ENCODE assay signal across 9 cellular contexts in the genomic region with DNA sequence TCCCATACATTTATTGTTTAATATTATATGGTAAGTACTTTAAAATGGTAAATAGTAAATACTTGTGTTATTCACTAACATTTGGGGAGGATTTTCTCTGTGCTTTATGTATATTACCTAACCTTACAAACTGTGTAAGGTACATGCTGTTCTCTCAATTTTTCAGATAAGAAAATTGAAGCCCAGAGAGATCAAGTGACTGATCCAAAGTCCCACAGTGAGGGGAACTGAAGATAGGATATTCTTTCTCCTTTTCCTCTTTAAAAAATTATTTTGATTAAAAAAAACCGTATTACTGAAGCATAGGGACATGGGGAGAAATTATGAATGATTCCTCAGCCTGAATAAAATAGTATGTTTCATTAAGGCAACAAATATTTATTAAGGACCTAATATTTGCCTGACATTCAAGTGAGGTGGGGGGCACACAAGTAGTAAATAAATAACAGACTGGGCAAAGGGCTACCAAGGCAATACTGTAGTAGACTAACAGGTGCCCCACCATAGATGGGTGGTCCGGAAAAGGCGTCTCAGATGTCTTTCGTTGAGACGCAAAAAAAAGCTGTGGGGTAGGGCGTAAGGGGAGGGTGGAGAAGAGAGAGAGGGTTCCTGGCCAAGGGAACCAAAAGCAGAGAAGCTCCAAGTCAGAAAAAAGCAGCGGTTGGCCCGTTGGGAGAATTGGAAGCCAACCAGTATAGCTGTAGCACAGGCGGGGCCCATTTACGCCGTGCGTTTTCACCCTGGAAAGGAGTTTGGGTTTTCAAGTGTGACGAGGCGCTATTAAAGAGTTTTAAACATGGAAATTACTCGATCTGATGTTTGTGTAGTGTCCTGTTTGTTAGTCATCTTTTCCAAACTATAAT. TPM values are rescaled to one million over a fixed set of nuclear protein-coding genes. Genes with fewer than 3 reads are reported as not detected.
DNase-seq lines count a peak whose midpoint lies in the region; ATAC-seq, FAIRE-seq and TF ChIP-seq lines count a peak whose summit lies in the region.
"Had no signal": no experiment of that assay in that cellular context is flagged by ENCODE, and none has a peak within 500 bp of the region (broad histone marks: within the 10 kb centered on the region; RNA-seq: fewer than 3 reads in every experiment).

No MANE protein-coding gene starts in this region.

- CTCF ChIA-PET in SK-N-SH (lab: Yijun Ruan, JAX) = interaction anchor here (0.8 to 1.7 kb wide), 6 partner anchors 24 to 205 kb away, joined by 3 to 5 read pairs (median 4); a partner anchor contains a TSS

- peak; percentile 54 for DNase-seq in DMS79 (lab: John Stamatoyannopoulos, UW)
- peak; percentile 60 for DNase-seq in SK-N-SH
- peak; percentile 55 for DNase-seq in astrocyte (ENCODE audit: low read depth)
- peak; percentile 65 for DNase-seq in hepatocyte (ENCODE audit: low spot score)
- DNase-seq in retinal pigment epithelial cell (ENCODE audit: low read depth) = peak; percentile 22
- DNase-seq in NK-92 treated with Interleukin-12 subunit alpha and Interleukin-12 subunit beta, amount 100 ng/mL, for 24 hours (lab: John Stamatoyannopoulos, UW) = no peak

- H3K27me3 ChIP-seq in HUES64 (ENCODE audit: insufficient read depth, low read length) (no peaks in the 10 kb centered on the region), SK-N-SH (ENCODE audit: insufficient read depth) (no peaks in the 10 kb centered on the region), astrocyte (ENCODE audit: insufficient read depth, low read length) (no peaks in the 10 kb centered on the region), hepatocyte (no peaks in the 10 kb centered on the region)

- peaks cover 8% of the 10 kb centered on the region; the same call in 1 of the 2 replicates for H3K36me3 ChIP-seq in HUES64 (ENCODE audit: insufficient read depth, low read length)
- H3K36me3 ChIP-seq in SK-N-SH (replicated peaks in 1 of 2; ENCODE audit: control insufficient read depth in 1 of 2, insufficient read depth in 2 of 2, low read length in 1 of 2) = peaks cover 5 to 10% of the 10 kb centered on the region in 2 experiments
- H3K36me3 ChIP-seq in astrocyte (ENCODE audit: insufficient read depth, low read length) = no peaks in the 10 kb centered on the region
- no peaks in the 10 kb centered on the region for H3K36me3 ChIP-seq in hepatocyte (replicated peaks; ENCODE audit: insufficient read depth, low read depth)

- H3K4me1 ChIP-seq in HUES64 (ENCODE audit: insufficient read depth, low read length) (peaks cover 28% of the 10 kb centered on the region), SK-N-SH (ENCODE audit: control insufficient read depth in 1 of 2, insufficient read depth in 2 of 2, low read depth in 1 of 2, low read length in 1 of 2) (peaks cover 11 to 17% of the 10 kb centered on the region in 2 experiments; a peak in 3 of 4 replicates), astrocyte (ENCODE audit: insufficient read depth, low read length) (peaks cover 5% of the 10 kb centered on the region), hepatocyte (ENCODE audit: insufficient read depth) (peaks cover 25% of the 10 kb centered on the region)

- H3K9ac ChIP-seq in HUES64 (ENCODE audit: low read depth, low read length) = peak overlapping the region; percentile 89
- peak overlapping the region; percentile 91 for H3K9ac ChIP-seq in SK-N-SH
- peak overlapping the region; percentile 86 for H3K9ac ChIP-seq in astrocyte (ENCODE audit: low read length)

- H3K27ac ChIP-seq in HUES64 (ENCODE audit: low read depth, low read length) (peak overlapping the region; percentile 99), SK-N-SH (ENCODE audit: low read depth in 2 of 2, low read length in 1 of 2) (peak overlapping the region; percentile 84 to 93), astrocyte (ENCODE audit: low read depth, low read length) (peak overlapping the region; percentile 86), hepatocyte (peak overlapping the region; percentile 99)

- no peak for TF ChIP-seq EP300 in SK-N-SH (IDR thresholded peaks at IDR 0.05; ENCODE audit: borderline replicate concordance in 1 of 2, low read depth in 1 of 2, low read length in 1 of 2)

- peak overlapping the region; percentile 84 for H3K4me2 ChIP-seq in SK-N-SH
- H3K4me2 ChIP-seq in astrocyte (ENCODE audit: low read length) = peak overlapping the region; percentile 98
- H3K4me2 ChIP-seq in hepatocyte = peak overlapping the region; percentile 88

- no peak for ATAC-seq in HG02884 (IDR thresholded peaks at IDR 0.05; ENCODE audit: unreplicated experiment)

- H2AFZ ChIP-seq in SK-N-SH (ENCODE audit: low read depth) = peak overlapping the region; percentile 61; the same call in 1 of the 2 replicates
- peak overlapping the region; percentile 63 for H2AFZ ChIP-seq in astrocyte (ENCODE audit: low read depth, low read length)
- peak overlapping the region; percentile 62 for H2AFZ ChIP-seq in hepatocyte

- H3K27me3 Mint-ChIP-seq in astrocyte (ENCODE audit: low read depth, unreplicated experiment) = no peaks in the 10 kb centered on the region

- FAIRE-seq in astrocyte (lab: Jason Lieb, UNC) = no peak
- FAIRE-seq: colon had no signal

- H3K9me2 ChIP-seq in SK-N-SH = no peaks in the 10 kb centered on the region
- no peaks in the 10 kb centered on the region for H3K9me2 ChIP-seq in hepatocyte (replicated peaks; ENCODE audit: insufficient read depth)

- H3K4me1 Mint-ChIP-seq in astrocyte (ENCODE audit: low read depth, unreplicated experiment) = peaks cover 8% of the 10 kb centered on the region

- peak overlapping the region; percentile 99 for H3K4me3 ChIP-seq in HUES64 (ENCODE audit: low read length)
- peak overlapping the region; percentile 85 to 95 for H3K4me3 ChIP-seq in SK-N-SH (ENCODE audit: low read depth in 2 of 2, low read length in 1 of 2)
- H3K4me3 ChIP-seq in astrocyte (ENCODE audit: insufficient read depth, low read depth, low read length) = peak overlapping the region; percentile 89
- H3K4me3 ChIP-seq in hepatocyte = peak overlapping the region; percentile 86
- H3K4me3 ChIP-seq in retinal pigment epithelial cell (ENCODE audit: low read length) = peak overlapping the region; percentile 75

- H3K9me3 ChIP-seq in HUES64 (ENCODE audit: insufficient read depth, low read depth, low read length) (no peaks in the 10 kb centered on the region), SK-N-SH (no peaks in the 10 kb centered on the region), astrocyte (ENCODE audit: insufficient read depth, low read depth, low read length) (no peaks in the 10 kb centered on the region), hepatocyte (ENCODE audit: low read depth) (no peaks in the 10 kb centered on the region)

- no peaks in the 10 kb centered on the region for H3K36me3 Mint-ChIP-seq in astrocyte (ENCODE audit: low read depth, unreplicated experiment)

- no peaks in the 10 kb centered on the region for H3K9me3 Mint-ChIP-seq in astrocyte (ENCODE audit: unreplicated experiment)

- POLR2A ChIA-PET in SK-N-SH (lab: Yijun Ruan, JAX) = interaction anchor here (0.5 to 1.7 kb wide), 4 partner anchors 164 to 662 kb away, joined by 3 to 7 read pairs (median 4); no protein-coding TSS in a partner anchor

- H4K20me1 ChIP-seq in SK-N-SH (ENCODE audit: insufficient read depth) (no peaks in the 10 kb centered on the region), astrocyte (ENCODE audit: insufficient read depth, low read length) (peaks cover 21% of the 10 kb centered on the region), hepatocyte (ENCODE audit: insufficient read depth, poor library complexity, severe bottlenecking) (peaks cover 11% of the 10 kb centered on the region)

- TF ChIP-seq CTCF in SK-N-SH (IDR thresholded peaks at IDR 0.05) = no peak
- TF ChIP-seq CTCF in astrocyte (IDR thresholded peaks at IDR 0.05; ENCODE audit: insufficient read depth, low read depth, low read length) = no peak
- TF ChIP-seq CTCF in hepatocyte (IDR thresholded peaks at IDR 0.05; ENCODE audit: poor library complexity) = no peak
- no peak for TF ChIP-seq CTCF in retinal pigment epithelial cell (conservative IDR thresholded peaks at IDR 0.05; ENCODE audit: low read depth, low read length)

- peaks cover 14% of the 10 kb centered on the region for H3F3A ChIP-seq in SK-N-SH (replicated peaks; ENCODE audit: insufficient read depth)

- peak overlapping the region; percentile 95 for H3K27ac Mint-ChIP-seq in astrocyte (ENCODE audit: unreplicated experiment)

- H3K4me3 Mint-ChIP-seq in astrocyte (ENCODE audit: unreplicated experiment) = peak overlapping the region; percentile 95

- 2% methylated on average over 13 of the region's 15 CpGs for WGBS in HUES64
- 6% methylated on average over 15 of the region's 15 CpGs for WGBS in SK-N-SH (ENCODE audit: low lambda C conversion rate)
- 2% methylated on average over 15 of the region's 15 CpGs for WGBS in hepatocyte (ENCODE audit: low lambda C conversion rate, missing lambda C conversion rate)

- H3K79me2 ChIP-seq in SK-N-SH (ENCODE audit: insufficient read depth) (peaks cover 45% of the 10 kb centered on the region), astrocyte (ENCODE audit: insufficient read depth, low read length) (peaks cover 40% of the 10 kb centered on the region), hepatocyte (peaks cover 37% of the 10 kb centered on the region)

- no peak for TF ChIP-seq RAD21 in SK-N-SH (IDR thresholded peaks at IDR 0.05; ENCODE audit: low read length)

TF ChIP-seq in SK-N-SH, 30 proteins besides CTCF, POLR2A, EP300 and RAD21 (continues in another document):
- TF ChIP-seq MXI1 (IDR thresholded peaks at IDR 0.05; ENCODE audit: low read depth, low read length) = peak; percentile 17; the same call in 1 of the 2 replicates
- TF ChIP-seq, protein P1, sequence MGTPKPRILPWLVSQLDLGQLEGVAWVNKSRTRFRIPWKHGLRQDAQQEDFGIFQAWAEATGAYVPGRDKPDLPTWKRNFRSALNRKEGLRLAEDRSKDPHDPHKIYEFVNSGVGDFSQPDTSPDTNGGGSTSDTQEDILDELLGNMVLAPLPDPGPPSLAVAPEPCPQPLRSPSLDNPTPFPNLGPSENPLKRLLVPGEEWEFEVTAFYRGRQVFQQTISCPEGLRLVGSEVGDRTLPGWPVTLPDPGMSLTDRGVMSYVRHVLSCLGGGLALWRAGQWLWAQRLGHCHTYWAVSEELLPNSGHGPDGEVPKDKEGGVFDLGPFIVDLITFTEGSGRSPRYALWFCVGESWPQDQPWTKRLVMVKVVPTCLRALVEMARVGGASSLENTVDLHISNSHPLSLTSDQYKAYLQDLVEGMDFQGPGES (IDR thresholded peaks at IDR 0.05; ENCODE audit: low read depth, low read length) = no peak
- TF ChIP-seq JUND (IDR thresholded peaks at IDR 0.05) = no peak

RNA-seq across cellular contexts. Expression of a gene that starts 0.9 kb away (rescaled TPM):
- polyA plus RNA-seq in HUES64 (2013, experiment 1 of 2) = 8.9 TPM
- polyA plus RNA-seq in HUES64 (2013, experiment 2 of 2) = 9.8 TPM
- 6.7 and 7.7 TPM in 2 replicates for polyA plus RNA-seq in SK-N-SH (2012; rRNA removed)
- polyA plus RNA-seq in SK-N-SH (2012; cell fraction: cytosol; rRNA removed) = 6.9 and 7.4 TPM in 2 replicates
- polyA plus RNA-seq in SK-N-SH (2012; cell fraction: nucleus; rRNA removed) = 12.5 and 18.8 TPM in 2 replicates
- 26.5 and 27.0 TPM in 2 replicates for total RNA-seq in astrocyte
- total RNA-seq in hepatocyte = 24.4 and 32.8 TPM in 2 replicates
- polyA plus RNA-seq in hepatocyte = 16.9 and 23.3 TPM in 2 replicates

RNA-seq across cellular contexts. Expression of a gene that starts 47.0 kb away (rescaled TPM):
- 21.6 TPM for polyA plus RNA-seq in HUES64 (2013, experiment 1 of 2)
- polyA plus RNA-seq in HUES64 (2013, experiment 2 of 2) = 21.6 TPM
- polyA plus RNA-seq in SK-N-SH (2012; rRNA removed) (7.8 and 9.5 TPM in 2 replicates), hepatocyte (7.6 and 8.6 TPM in 2 replicates)
- 4.7 and 7.4 TPM in 2 replicates for polyA plus RNA-seq in SK-N-SH (2012; cell fraction: cytosol; rRNA removed)
- 12.0 and 12.5 TPM in 2 replicates for polyA plus RNA-seq in SK-N-SH (2012; cell fraction: nucleus; rRNA removed)
- total RNA-seq in astrocyte (34.1 and 35.1 TPM in 2 replicates), hepatocyte (17.8 and 22.2 TPM in 2 replicates)
